In the genomic region with DNA sequence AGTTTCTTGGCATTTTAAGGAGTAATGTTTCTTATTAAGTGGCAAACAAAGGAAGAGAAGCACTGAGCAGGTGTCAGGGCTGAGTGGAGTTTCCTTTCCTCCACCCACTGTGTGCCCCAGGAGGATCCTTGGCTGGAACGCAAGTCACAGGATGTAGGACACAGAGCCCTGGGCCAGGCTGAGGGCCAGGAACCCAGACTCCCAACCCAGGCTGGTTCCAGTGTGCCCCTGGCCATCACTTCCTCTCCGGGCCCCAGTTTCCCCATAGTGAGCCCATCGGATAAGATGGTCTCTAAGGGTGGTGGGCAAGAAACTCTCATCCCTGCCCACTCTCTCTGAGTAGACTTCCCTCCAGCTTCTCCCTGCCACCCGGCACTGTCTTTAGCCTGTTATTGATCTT, we compare ENCODE assay signal across 22 cellular contexts. TPM values are rescaled to one million over a fixed set of nuclear protein-coding genes. Genes with fewer than 3 reads are reported as not detected.
"Had no signal": no experiment of that assay in that cellular context is flagged by ENCODE, and none has a peak within 500 bp of the region (broad histone marks: within the 10 kb centered on the region; RNA-seq: fewer than 3 reads in every experiment).

No MANE protein-coding gene starts in this region.

- H3K4me2 ChIP-seq: SK-N-SH had no signal

- H3K9me3 ChIP-seq: SK-N-SH had no signal

- H3K9ac ChIP-seq: SK-N-SH had no signal

- DNase-seq: KBM-7, MV-4-11, NCI-H1048, NCI-H1105 treated with DMSO at 0.1 percent for 48 hours, NCI-H1417 treated with DMSO at 0.1 percent for 48 hours, NCI-H146, NCI-H1694 treated with DMSO at 0.1 percent for 48 hours, NCI-H1930, NCI-H2081, NCI-H2107, NCI-H2227 treated with DMSO at 0.1 percent for 48 hours, NCI-H524, NCI-H526 treated with DMSO at 0.1 percent for 48 hours, NCI-H774, PC-3, SHP77, SK-N-SH had no signal

- H3K27ac ChIP-seq: RWPE1 had no signal

RNA-seq across cellular contexts. Expression of gene LMO1, which starts 45.3 kb away (rescaled TPM):
- total RNA-seq: HT-29, LHCN-M2, MCF 10A, SK-MEL-5 had no signal

RNA-seq across cellular contexts. Expression of gene RIC3, which starts 49.6 kb away (rescaled TPM):
- total RNA-seq: HT-29, LHCN-M2, PC-3 had no signal
